Comparison of ENCODE assay signal across 8 cellular contexts in genomic region chr3:171704002-171704401, GRCh38.
DNase-seq lines count a peak whose midpoint lies in the region; ATAC-seq and TF ChIP-seq lines count a peak whose summit lies in the region.

No MANE protein-coding gene starts in this region.

- BruUV-seq in A673 (replicated peaks; lab: Mats Ljungman, UMichigan), result no TSS peak

- POLR2A ChIA-PET in A673 (lab: Charles Lee; ENCODE audit: low non-redundant PET), result no interaction called here

- TF ChIP-seq CTCF in A673 (conservative IDR thresholded peaks at IDR 0.05; ENCODE audit: low read depth, low read length) (peak; percentile 82), kidney epithelial cell (IDR thresholded peaks at IDR 0.05; ENCODE audit: insufficient read depth, low read length, poor library complexity, severe bottlenecking) (peak; percentile 36)

- no peak overlapping the region for H3K4me3 Mint-ChIP-seq in activated naive CD4-positive, alpha-beta T cell treated with anti-CD3 and anti-CD28 coated beads, Interleukin-2, amount 10 ng/mL, durations not matched to agents 7 days and 5 days
- no peak overlapping the region for H3K4me3 Mint-ChIP-seq in T-helper 17 cell

- H3K27me3 ChIP-seq in A673 (replicated peaks; ENCODE audit: insufficient read depth, low read depth, low read length, poor library complexity) (no peaks in the 10 kb centered on the region), kidney epithelial cell (ENCODE audit: control insufficient read depth, insufficient read depth, low read length) (no peaks in the 10 kb centered on the region)

- peaks cover 3% of the 10 kb centered on the region for H3K9me3 Mint-ChIP-seq in activated naive CD4-positive, alpha-beta T cell treated with anti-CD3 and anti-CD28 coated beads, Interleukin-2, amount 10 ng/mL, durations not matched to agents 7 days and 5 days

- H3K36me3 ChIP-seq in A673 (ENCODE audit: insufficient read depth, low read length, poor library complexity, severe bottlenecking) (no peaks in the 10 kb centered on the region), kidney epithelial cell (ENCODE audit: control insufficient read depth, insufficient read depth, low read length) (no peaks in the 10 kb centered on the region)

- H3K4me3 ChIP-seq in A673 (ENCODE audit: low read depth, low read length, poor library complexity, severe bottlenecking) (no peak overlapping the region), kidney epithelial cell (ENCODE audit: low read depth, low read length) (no peak overlapping the region)

- ATAC-seq in GM21447 (IDR thresholded peaks at IDR 0.05; ENCODE audit: unreplicated experiment) (no peak), T-helper 17 cell (no peak)

- no peaks in the 10 kb centered on the region for H3K9me3 ChIP-seq in A673 (ENCODE audit: low read depth, low read length, poor library complexity, severe bottlenecking)
- H3K9me3 ChIP-seq in T-helper 17 cell (ENCODE audit: control insufficient read depth, low read length, poor library complexity, severe bottlenecking), result no peaks in the 10 kb centered on the region

- DNase-seq in A673 (ENCODE audit: low spot score) (peak; percentile 77), GM04504 (ENCODE audit: low read depth) (peak; percentile 16), NCI-H1694 (lab: John Stamatoyannopoulos, UW) (peak; percentile 9), kidney epithelial cell (ENCODE audit: low read depth) (no peak), T-helper 17 cell (no peak)
- peak; percentile 39 for DNase-seq in activated naive CD4-positive, alpha-beta T cell treated with anti-CD3 and anti-CD28 coated beads, Interleukin-2, amount 10 ng/mL, durations not matched to agents 7 days and 5 days
- DNase-seq in activated effector memory CD4-positive, alpha-beta T cell treated with Interleukin-2 at 50 U/mL for 16 hours, result no peak

- CTCF ChIA-PET in A673 (lab: Charles Lee), result interaction anchor here (0.7 kb wide), 1 partner anchor 68 kb away, joined by 9 read pairs; no protein-coding TSS in a partner anchor
- CTCF ChIA-PET in activated naive CD4-positive, alpha-beta T cell treated with anti-CD3 and anti-CD28 coated beads, Interleukin-2, amount 10 ng/mL, durations not matched to agents 7 days and 5 days (lab: Charles Lee), result interaction anchor here (1.0 to 1.5 kb wide), 2 partner anchors 18 to 130 kb away, joined by 3 read pairs; no protein-coding TSS in a partner anchor

- H3K27ac ChIP-seq in A673 (ENCODE audit: low read depth, low read length, poor library complexity, severe bottlenecking), result no peak overlapping the region

- no peaks in the 10 kb centered on the region for H3K4me1 Mint-ChIP-seq in activated naive CD4-positive, alpha-beta T cell treated with anti-CD3 and anti-CD28 coated beads, Interleukin-2, amount 10 ng/mL, durations not matched to agents 7 days and 5 days
- H3K4me1 Mint-ChIP-seq in T-helper 17 cell, result no peaks in the 10 kb centered on the region

- H3K27ac Mint-ChIP-seq in activated naive CD4-positive, alpha-beta T cell treated with anti-CD3 and anti-CD28 coated beads, Interleukin-2, amount 10 ng/mL, durations not matched to agents 7 days and 5 days, result no peak overlapping the region
- no peak overlapping the region for H3K27ac Mint-ChIP-seq in T-helper 17 cell

- no peaks in the 10 kb centered on the region for H3K36me3 Mint-ChIP-seq in activated naive CD4-positive, alpha-beta T cell treated with anti-CD3 and anti-CD28 coated beads, Interleukin-2, amount 10 ng/mL, durations not matched to agents 7 days and 5 days
- H3K36me3 Mint-ChIP-seq in T-helper 17 cell (ENCODE audit: low read depth), result no peaks in the 10 kb centered on the region

- peaks cover 13% of the 10 kb centered on the region for H3K27me3 Mint-ChIP-seq in activated naive CD4-positive, alpha-beta T cell treated with anti-CD3 and anti-CD28 coated beads, Interleukin-2, amount 10 ng/mL, durations not matched to agents 7 days and 5 days
- H3K27me3 Mint-ChIP-seq in T-helper 17 cell, result no peaks in the 10 kb centered on the region

- intact Hi-C loops in A673 (cut with micrococcal nuclease; ENCODE audit: unreplicated experiment), result loop anchor here (2.0 to 5.0 kb wide), 3 partner anchors 69 to 638 kb away; no protein-coding TSS in a partner anchor

- H3K4me1 ChIP-seq in A673 (ENCODE audit: insufficient read depth, low read length, poor library complexity, severe bottlenecking), result no peaks in the 10 kb centered on the region

Comparison
In these comparisons a context has a peak if more than half of its experiments do, and no peak if none do; other contexts are left out.
1. DNase-seq: peak in A673 (single experiment), GM04504 (single experiment), NCI-H1694 (single experiment) and activated naive CD4-positive, alpha-beta T cell treated with anti-CD3 and anti-CD28 coated beads, Interleukin-2, amount 10 ng/mL, durations not matched to agents 7 days and 5 days (single experiment); none in kidney epithelial cell (single experiment), T-helper 17 cell (0 of 3) and activated effector memory CD4-positive, alpha-beta T cell treated with Interleukin-2 at 50 U/mL for 16 hours (single experiment).